Comparison of ENCODE assay signal across 13 cellular contexts in genomic region chr1:229273507-229274232, GRCh38. TPM values are rescaled to one million over a fixed set of nuclear protein-coding genes. Genes with fewer than 3 reads are reported as not detected.
A peak's percentile ranks its signal among the peaks of the same experiment; 100 is the strongest.
DNase-seq lines count a peak whose midpoint lies in the region; ATAC-seq and TF ChIP-seq lines count a peak whose summit lies in the region.
"Had no signal": no experiment of that assay in that cellular context is flagged by ENCODE, and none has a peak within 500 bp of the region (broad histone marks: within the 10 kb centered on the region; RNA-seq: fewer than 3 reads in every experiment).

No MANE protein-coding gene starts in this region.

- ATAC-seq in left lobe of liver (peak; percentile 50), HG02938 (IDR thresholded peaks at IDR 0.05; ENCODE audit: unreplicated experiment) (no peak), HG02623 (IDR thresholded peaks at IDR 0.05; ENCODE audit: unreplicated experiment) (no peak)
- ATAC-seq: naive thymus-derived CD8-positive, alpha-beta T cell had no signal

- H3K27ac ChIP-seq in VCaP: peak overlapping the region; percentile 94
- peak overlapping the region; percentile 58 for H3K27ac ChIP-seq in stomach smooth muscle (ENCODE audit: low read length)
- H3K27ac ChIP-seq: SJCRH30, suprapubic skin had no signal

- no peak overlapping the region for H3K4me3 ChIP-seq in stomach smooth muscle (ENCODE audit: low read length in 2 of 2)
- H3K4me3 ChIP-seq: SJCRH30, skin epidermis, suprapubic skin had no signal

- H3K9ac ChIP-seq in stomach smooth muscle (ENCODE audit: low read length in 2 of 2): peak overlapping the region in 1 of 2 donors; percentile 18

- no peaks in the 10 kb centered on the region for H3K9me3 ChIP-seq in stomach smooth muscle (ENCODE audit: control insufficient read depth in 2 of 2, low read length in 2 of 2)
- H3K9me3 ChIP-seq: SJCRH30, suprapubic skin had no signal

- no peaks in the 10 kb centered on the region for H3K27me3 ChIP-seq in stomach smooth muscle (ENCODE audit: control insufficient read depth in 1 of 2, insufficient read depth in 2 of 2, low read length in 2 of 2)
- H3K27me3 ChIP-seq: SJCRH30, suprapubic skin had no signal

- H3K4me1 ChIP-seq in stomach smooth muscle (ENCODE audit: control insufficient read depth, insufficient read depth, low read length): peaks cover 24% of the 10 kb centered on the region

- peaks cover 0 to 3% of the 10 kb centered on the region in 2 donors for H3K36me3 ChIP-seq in stomach smooth muscle (ENCODE audit: control insufficient read depth in 2 of 2, insufficient read depth in 2 of 2, low read length in 2 of 2)
- H3K36me3 ChIP-seq: SJCRH30, suprapubic skin had no signal

- no peak for TF ChIP-seq CTCF in VCaP (conservative IDR thresholded peaks at IDR 0.05)

- DNase-seq in DMS153 (lab: John Stamatoyannopoulos, UW) (peak; percentile 7), DMS153 treated with DMSO at 0.1 percent for 48 hours (lab: John Stamatoyannopoulos, UW; ENCODE audit: unreplicated experiment) (no peak), left lobe of liver (ENCODE audit: low spot score) (peak; percentile 66), GM03348 (ENCODE audit: low spot score) (no peak)
- DNase-seq: naive thymus-derived CD8-positive, alpha-beta T cell; NCI-H1694 treated with DMSO at 0.1 percent for 48 hours; SJCRH30 had no signal

RNA-seq across cellular contexts. Expression of gene RAB4A, which starts 2.8 kb away (rescaled TPM):
- total RNA-seq in left lobe of liver: 63.7 TPM

Comparison
In these comparisons a context has a peak if more than half of its experiments do, and no peak if none do; other contexts are left out.
1. DNase-seq: peak in DMS153 (single experiment) and left lobe of liver (single experiment); none in DMS153 treated with DMSO at 0.1 percent for 48 hours (single experiment) and GM03348 (single experiment).